20 cellular contexts compared by ENCODE assay signal in genomic region chr6:23272536-23272935, GRCh38.
"Had no signal": no experiment of that assay in that cellular context is flagged by ENCODE, and none has a peak within 500 bp of the region (broad histone marks: within the 10 kb centered on the region; RNA-seq: fewer than 3 reads in every experiment).

No MANE protein-coding gene starts in this region.

- H3K4me3 ChIP-seq: heart left ventricle, mucosa of descending colon, ovary, right atrium auricular region, sigmoid colon, skin epidermis, testis, tibial nerve had no signal

- H3K4me1 Mint-ChIP-seq: naive thymus-derived CD8-positive, alpha-beta T cell; stimulated activated naive B cell treated with anti-CD40 and anti-IgM and Interleukin-4, amounts not matched to agents 10 μg/mL and 1 μg/mL and 100 μg/mL, for 72 hours; stimulated activated naive CD8-positive, alpha-beta T cell treated with anti-CD3 and anti-CD28 coated beads, Interleukin-15, amount 100 ng/mL, for 72 hours had no signal

- H3K27ac ChIP-seq: heart left ventricle, ovary, right atrium auricular region, sigmoid colon, skin epidermis, testis, tibial nerve had no signal

- ATAC-seq: heart left ventricle; mucosa of descending colon; naive thymus-derived CD8-positive, alpha-beta T cell; stimulated activated naive B cell treated with anti-CD40 and anti-IgM and Interleukin-4, amounts not matched to agents 10 μg/mL and 1 μg/mL and 100 μg/mL, for 72 hours; stimulated activated naive CD8-positive, alpha-beta T cell treated with anti-CD3 and anti-CD28 coated beads, Interleukin-15, amount 100 ng/mL, for 72 hours had no signal

- H3K9me3 Mint-ChIP-seq: neural crest cell; stimulated activated naive CD8-positive, alpha-beta T cell treated with anti-CD3 and anti-CD28 coated beads, Interleukin-15, amount 100 ng/mL, for 72 hours had no signal

- H3K4me3 Mint-ChIP-seq: dendritic cell treated with granulocyte-macrophage colony-stimulating factor and Interleukin-4, amounts not matched to agents 40 ng/mL and 50 ng/mL, for 4 days; naive thymus-derived CD8-positive, alpha-beta T cell; neural crest cell; stimulated activated naive B cell treated with anti-CD40 and anti-IgM and Interleukin-4, amounts not matched to agents 10 μg/mL and 1 μg/mL and 100 μg/mL, for 72 hours; stimulated activated naive CD8-positive, alpha-beta T cell treated with anti-CD3 and anti-CD28 coated beads, Interleukin-15, amount 100 ng/mL, for 72 hours had no signal

- H3K9me3 ChIP-seq: heart left ventricle, mucosa of descending colon, ovary, right atrium auricular region, sigmoid colon, testis, tibial nerve had no signal

- DNase-seq: heart left ventricle; hypothalamus; kidney glomerular epithelial cell; mucosa of descending colon; naive thymus-derived CD8-positive, alpha-beta T cell; ovary; sigmoid colon; stimulated activated CD4-positive, alpha-beta T cell treated with anti-CD3 and anti-CD28 coated beads, Interleukin-2, amount 100 ng/mL, for 24 hours; stimulated activated CD4-positive, alpha-beta T cell treated with anti-CD3 and anti-CD28 coated beads, Interleukin-4, amount 100 ng/mL, for 4 hours; stimulated activated naive B cell treated with anti-CD40 and anti-IgM and Interleukin-4, amounts not matched to agents 10 μg/mL and 1 μg/mL and 100 μg/mL, for 72 hours; stimulated activated naive CD8-positive, alpha-beta T cell treated with anti-CD3 and anti-CD28 coated beads, Interleukin-15, amount 100 ng/mL, for 72 hours; testis had no signal

- FAIRE-seq: colon, frontal cortex, islet of Langerhans had no signal

- H3K27me3 ChIP-seq: heart left ventricle, ovary, right atrium auricular region, sigmoid colon, testis, tibial nerve had no signal

- H3K27me3 Mint-ChIP-seq: dendritic cell treated with granulocyte-macrophage colony-stimulating factor and Interleukin-4, amounts not matched to agents 40 ng/mL and 50 ng/mL, for 4 days; naive thymus-derived CD8-positive, alpha-beta T cell; stimulated activated naive B cell treated with anti-CD40 and anti-IgM and Interleukin-4, amounts not matched to agents 10 μg/mL and 1 μg/mL and 100 μg/mL, for 72 hours; stimulated activated naive CD8-positive, alpha-beta T cell treated with anti-CD3 and anti-CD28 coated beads, Interleukin-15, amount 100 ng/mL, for 72 hours had no signal

- H3K4me1 ChIP-seq: heart left ventricle, right atrium auricular region, sigmoid colon, testis, tibial nerve had no signal

- H3K27ac Mint-ChIP-seq: dendritic cell treated with granulocyte-macrophage colony-stimulating factor and Interleukin-4, amounts not matched to agents 40 ng/mL and 50 ng/mL, for 4 days; naive thymus-derived CD8-positive, alpha-beta T cell; stimulated activated naive B cell treated with anti-CD40 and anti-IgM and Interleukin-4, amounts not matched to agents 10 μg/mL and 1 μg/mL and 100 μg/mL, for 72 hours; stimulated activated naive CD8-positive, alpha-beta T cell treated with anti-CD3 and anti-CD28 coated beads, Interleukin-15, amount 100 ng/mL, for 72 hours had no signal

- H3K36me3 Mint-ChIP-seq: naive thymus-derived CD8-positive, alpha-beta T cell; stimulated activated naive B cell treated with anti-CD40 and anti-IgM and Interleukin-4, amounts not matched to agents 10 μg/mL and 1 μg/mL and 100 μg/mL, for 72 hours had no signal

- H3K36me3 ChIP-seq: heart left ventricle, ovary, right atrium auricular region, sigmoid colon, tibial nerve had no signal
